8 cellular contexts compared by ENCODE assay signal in genomic region chr1:227787513-227788278, GRCh38. TPM values are rescaled to one million over a fixed set of nuclear protein-coding genes. Genes with fewer than 3 reads are reported as not detected.
A peak's percentile ranks its signal among the peaks of the same experiment; 100 is the strongest.
DNase-seq lines count a peak whose midpoint lies in the region.

No MANE protein-coding gene starts in this region.

- H3K27me3 ChIP-seq in HAP-1 (ENCODE audit: low read depth) (no peaks in the 10 kb centered on the region), MG63 (no peaks in the 10 kb centered on the region), neuronal stem cell (ENCODE audit: control insufficient read depth in 3 of 3, insufficient read depth in 3 of 3, low read depth in 1 of 3, low read length in 3 of 3) (peaks cover 5 to 55% (median 37%) of the 10 kb centered on the region in 3 experiments), subcutaneous abdominal adipose tissue (ENCODE audit: control insufficient read depth in 5 of 5, insufficient read depth in 4 of 5, low read length in 5 of 5) (peaks cover 0 to 11% (median 0%) of the 10 kb centered on the region in 5 donors)

- peak overlapping the region; percentile 92 for H3K18ac ChIP-seq in neuronal stem cell (ENCODE audit: low read length)

- WGBS in neuronal stem cell (ENCODE audit: extremely low coverage in 2 of 2, insufficient read length in 2 of 2, insufficient replicate concordance in 1 of 2), 2 donors = no CpG with 5 or more reads among the region's 61 CpGs

- H3K36me3 ChIP-seq in HAP-1 (replicated peaks) (no peaks in the 10 kb centered on the region), MG63 (no peaks in the 10 kb centered on the region), neuronal stem cell (replicated peaks in 1 of 2; ENCODE audit: control insufficient read depth in 2 of 2, insufficient read depth in 2 of 2, low read length in 2 of 2) (no peaks in the 10 kb centered on the region), subcutaneous abdominal adipose tissue (ENCODE audit: control insufficient read depth in 5 of 5, insufficient read depth in 5 of 5, low read length in 5 of 5) (no peaks in the 10 kb centered on the region)

- H3K27ac ChIP-seq in neuronal stem cell (replicated peaks; ENCODE audit: low read length) (no peak overlapping the region), subcutaneous abdominal adipose tissue (ENCODE audit: low read depth, low read length) (no peak overlapping the region)

- no peak overlapping the region for H4K8ac ChIP-seq in neuronal stem cell (ENCODE audit: low read depth, low read length)

- in situ Hi-C loops in G401 (cut with HindIII; ENCODE audit: low sequenced_read_pairs) (no loop called here), HAP-1 (cut with MboI; ENCODE audit: low sequenced_read_pairs) (no loop called here)

- peak overlapping the region; percentile 22 for H2BK5ac ChIP-seq in neuronal stem cell (ENCODE audit: low read length)

- H2AFZ ChIP-seq in neuronal stem cell (ENCODE audit: low read length) = peak overlapping the region; percentile 86

- no peak overlapping the region for H2BK15ac ChIP-seq in neuronal stem cell (ENCODE audit: low read length)

- H2BK12ac ChIP-seq in neuronal stem cell (ENCODE audit: low read length) = no peak overlapping the region

- H2BK120ac ChIP-seq in neuronal stem cell (ENCODE audit: low read depth, low read length) = no peak overlapping the region

- no peak overlapping the region for H4K91ac ChIP-seq in neuronal stem cell (ENCODE audit: low read depth, low read length, poor library complexity)

- H3K23ac ChIP-seq in neuronal stem cell (ENCODE audit: low read depth, low read length, poor library complexity) = peak overlapping the region; percentile 6

- H3K4me2 ChIP-seq in neuronal stem cell (ENCODE audit: insufficient read depth, low read length, poor library complexity, severe bottlenecking) = peak overlapping the region; percentile 92

- no peak overlapping the region for H3K4ac ChIP-seq in neuronal stem cell (ENCODE audit: low read length)

- H3K4me3 ChIP-seq in HAP-1 = peak overlapping the region; percentile 69
- peak overlapping the region; percentile 50 for H3K4me3 ChIP-seq in MG63
- peak overlapping the region; percentile 43 to 76 for H3K4me3 ChIP-seq in neuronal stem cell (ENCODE audit: low read length in 2 of 2)
- peak overlapping the region; percentile 73 to 80 (median 75) for H3K4me3 ChIP-seq in subcutaneous abdominal adipose tissue (ENCODE audit: low read depth in 1 of 5, low read length in 5 of 5)

- H2AK5ac ChIP-seq in neuronal stem cell (ENCODE audit: low read depth, low read length) = no peak overlapping the region

- H3K4me1 ChIP-seq in HAP-1 (no peaks in the 10 kb centered on the region), neuronal stem cell (ENCODE audit: control insufficient read depth in 2 of 2, insufficient read depth in 1 of 2, low read depth in 1 of 2, low read length in 2 of 2) (peaks cover 8 to 12% of the 10 kb centered on the region in 2 donors), subcutaneous abdominal adipose tissue (ENCODE audit: control insufficient read depth in 5 of 5, insufficient read depth in 5 of 5, low read length in 5 of 5) (peaks cover 3 to 28% (median 25%) of the 10 kb centered on the region in 5 donors)

- DNase-seq in G401 (ENCODE audit: low spot score) (peak; percentile 98), HAP-1 (ENCODE audit: low spot score in 2 of 2) (peak; percentile 88 to 97), MG63 (peak; percentile 97), SIG-M5 (lab: John Stamatoyannopoulos, UW) (peak; percentile 72), foreskin melanocyte (peak; percentile 59), neuronal stem cell (ENCODE audit: low spot score) (peak; percentile 91)
- DNase-seq in activated gamma-delta T cell treated with anti-CD3 and anti-CD28 coated beads, Interleukin-2, amount 50 U/mL, for 16 hours (ENCODE audit: low read depth) = peak; percentile 91

- no peaks in the 10 kb centered on the region for H3K79me1 ChIP-seq in neuronal stem cell (ENCODE audit: low read depth, low read length)

- no peak overlapping the region for H3K14ac ChIP-seq in neuronal stem cell (ENCODE audit: low read length)

- peak overlapping the region; percentile 7 for H3K9ac ChIP-seq in neuronal stem cell (ENCODE audit: low read depth, low read length, poor library complexity)
- H3K9ac ChIP-seq in subcutaneous abdominal adipose tissue (ENCODE audit: low read length in 5 of 5) = peak overlapping the region in 4 of 5 donors; percentile 51 to 85 (median 75)

- H3K9me3 ChIP-seq in HAP-1 = no peaks in the 10 kb centered on the region
- no peaks in the 10 kb centered on the region for H3K9me3 ChIP-seq in MG63
- H3K9me3 ChIP-seq in neuronal stem cell (replicated peaks in 1 of 2; ENCODE audit: control insufficient read depth in 2 of 2, insufficient read depth in 1 of 2, low read depth in 1 of 2, low read length in 2 of 2) = no peaks in the 10 kb centered on the region
- H3K9me3 ChIP-seq in subcutaneous abdominal adipose tissue (ENCODE audit: control insufficient read depth in 5 of 5, low read length in 5 of 5) = no peaks in the 10 kb centered on the region

RNA-seq across cellular contexts. Expression of gene PRSS38, which starts 27.8 kb away (rescaled TPM):
- not detected in 2 replicates for total RNA-seq in G401 (2014; rRNA removed; shearing (Covaris generic))
- total RNA-seq in MG63 (2014; rRNA removed; shearing (Covaris generic); ENCODE audit: low replicate concordance) = not detected in 2 replicates
- polyA plus RNA-seq in neuronal stem cell (2013, experiment 1 of 2) = not detected
- not detected for polyA plus RNA-seq in neuronal stem cell (2013, experiment 2 of 2)

RNA-seq across cellular contexts. Expression of gene SNAP47, which starts 52.5 kb away (rescaled TPM):
- total RNA-seq in G401 (2014; rRNA removed; shearing (Covaris generic)) = 72.9 and 84.9 TPM in 2 replicates
- 55.5 and 59.8 TPM in 2 replicates for total RNA-seq in MG63 (2014; rRNA removed; shearing (Covaris generic); ENCODE audit: low replicate concordance)
- 27.1 TPM for polyA plus RNA-seq in neuronal stem cell (2013, experiment 1 of 2)
- polyA plus RNA-seq in neuronal stem cell (2013, experiment 2 of 2) = 25.3 TPM

RNA-seq across cellular contexts. Expression of gene JMJD4, which starts 52.6 kb away (rescaled TPM):
- total RNA-seq in G401 (2014; rRNA removed; shearing (Covaris generic)) = 38.3 and 38.7 TPM in 2 replicates
- 40.2 and 63.4 TPM in 2 replicates for total RNA-seq in MG63 (2014; rRNA removed; shearing (Covaris generic); ENCODE audit: low replicate concordance)
- polyA plus RNA-seq in neuronal stem cell (2013, experiment 1 of 2) = 6.4 TPM
- polyA plus RNA-seq in neuronal stem cell (2013, experiment 2 of 2) = 5.6 TPM
